ENCODE assay signal across 2 cellular contexts in genomic region chr4:143375326-143376073, GRCh38.
TF ChIP-seq lines count a peak whose summit lies in the region.

No MANE protein-coding gene starts in this region.

TF ChIP-seq in A549, 52 proteins besides CTCF, POLR2A, EP300 and RAD21:
- TF ChIP-seq HMGXB4 (CRISPR knock-in tag; IDR thresholded peaks at IDR 0.05; ENCODE audit: borderline replicate concordance): no peak
- TF ChIP-seq E2F6 (IDR thresholded peaks at IDR 0.05; ENCODE audit: borderline replicate concordance, low read depth): no peak
- no peak for TF ChIP-seq BHLHE40 (IDR thresholded peaks at IDR 0.05; ENCODE audit: low read depth, low read length)
- TF ChIP-seq HOXA7 (CRISPR knock-in tag; IDR thresholded peaks at IDR 0.05): no peak
- no peak for TF ChIP-seq ATOH8 (CRISPR knock-in tag; IDR thresholded peaks at IDR 0.05; ENCODE audit: low read depth)
- no peak for TF ChIP-seq MAFK (IDR thresholded peaks at IDR 0.05; ENCODE audit: partially characterized antibody)
- TF ChIP-seq, protein P1, sequence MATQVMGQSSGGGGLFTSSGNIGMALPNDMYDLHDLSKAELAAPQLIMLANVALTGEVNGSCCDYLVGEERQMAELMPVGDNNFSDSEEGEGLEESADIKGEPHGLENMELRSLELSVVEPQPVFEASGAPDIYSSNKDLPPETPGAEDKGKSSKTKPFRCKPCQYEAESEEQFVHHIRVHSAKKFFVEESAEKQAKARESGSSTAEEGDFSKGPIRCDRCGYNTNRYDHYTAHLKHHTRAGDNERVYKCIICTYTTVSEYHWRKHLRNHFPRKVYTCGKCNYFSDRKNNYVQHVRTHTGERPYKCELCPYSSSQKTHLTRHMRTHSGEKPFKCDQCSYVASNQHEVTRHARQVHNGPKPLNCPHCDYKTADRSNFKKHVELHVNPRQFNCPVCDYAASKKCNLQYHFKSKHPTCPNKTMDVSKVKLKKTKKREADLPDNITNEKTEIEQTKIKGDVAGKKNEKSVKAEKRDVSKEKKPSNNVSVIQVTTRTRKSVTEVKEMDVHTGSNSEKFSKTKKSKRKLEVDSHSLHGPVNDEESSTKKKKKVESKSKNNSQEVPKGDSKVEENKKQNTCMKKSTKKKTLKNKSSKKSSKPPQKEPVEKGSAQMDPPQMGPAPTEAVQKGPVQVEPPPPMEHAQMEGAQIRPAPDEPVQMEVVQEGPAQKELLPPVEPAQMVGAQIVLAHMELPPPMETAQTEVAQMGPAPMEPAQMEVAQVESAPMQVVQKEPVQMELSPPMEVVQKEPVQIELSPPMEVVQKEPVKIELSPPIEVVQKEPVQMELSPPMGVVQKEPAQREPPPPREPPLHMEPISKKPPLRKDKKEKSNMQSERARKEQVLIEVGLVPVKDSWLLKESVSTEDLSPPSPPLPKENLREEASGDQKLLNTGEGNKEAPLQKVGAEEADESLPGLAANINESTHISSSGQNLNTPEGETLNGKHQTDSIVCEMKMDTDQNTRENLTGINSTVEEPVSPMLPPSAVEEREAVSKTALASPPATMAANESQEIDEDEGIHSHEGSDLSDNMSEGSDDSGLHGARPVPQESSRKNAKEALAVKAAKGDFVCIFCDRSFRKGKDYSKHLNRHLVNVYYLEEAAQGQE (IDR thresholded peaks at IDR 0.05): no peak
- no peak for TF ChIP-seq HOXB5 (CRISPR knock-in tag; IDR thresholded peaks at IDR 0.05)
- no peak for TF ChIP-seq EHF (CRISPR knock-in tag; IDR thresholded peaks at IDR 0.05)
- no peak for TF ChIP-seq CBX8 (IDR thresholded peaks at IDR 0.05)
- no peak for TF ChIP-seq HES2 (IDR thresholded peaks at IDR 0.05)
- no peak for TF ChIP-seq JUN (IDR thresholded peaks at IDR 0.05)
- TF ChIP-seq RNF2 (IDR thresholded peaks at IDR 0.05; ENCODE audit: borderline replicate concordance, low read depth): no peak
- no peak for TF ChIP-seq ZNF302 (CRISPR knock-in tag; IDR thresholded peaks at IDR 0.05)

TF ChIP-seq in endothelial cell of umbilical vein, 7 proteins besides CTCF, POLR2A, EP300 and RAD21 (continued from another document):
- no peak for TF ChIP-seq POLR2AphosphoS5 (IDR thresholded peaks at IDR 0.05; ENCODE audit: insufficient read depth, low read depth, low read length)
